11 cellular contexts compared by ENCODE assay signal in the genomic region with DNA sequence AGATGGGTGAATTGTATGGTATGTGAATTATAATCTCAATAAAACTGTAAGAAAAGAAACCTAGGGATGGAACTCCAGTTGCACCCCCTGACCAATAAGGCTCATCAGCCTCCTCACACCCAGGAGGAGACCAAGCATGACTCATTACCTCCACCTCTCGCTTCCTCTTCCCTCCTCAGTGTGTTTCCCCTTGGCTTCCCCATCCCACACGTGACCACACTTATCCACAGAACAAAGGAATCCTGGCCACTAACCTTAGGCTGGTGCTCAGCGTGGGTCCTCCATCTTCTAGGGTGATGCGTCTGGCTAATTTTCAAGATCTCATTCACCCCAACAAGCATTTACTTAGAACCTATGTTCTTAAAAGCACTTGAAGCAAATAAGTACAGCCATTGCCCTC. TPM values are rescaled to one million over a fixed set of nuclear protein-coding genes. Genes with fewer than 3 reads are reported as not detected.
A peak's percentile ranks its signal among the peaks of the same experiment; 100 is the strongest.
DNase-seq lines count a peak whose midpoint lies in the region; TF ChIP-seq lines count a peak whose summit lies in the region.
"Had no signal": no experiment of that assay in that cellular context is flagged by ENCODE, and none has a peak within 500 bp of the region (broad histone marks: within the 10 kb centered on the region; RNA-seq: fewer than 3 reads in every experiment).

No MANE protein-coding gene starts in this region.

- peaks cover 13% of the 10 kb centered on the region for H3K4me1 Mint-ChIP-seq in CD14-positive monocyte
- H3K4me1 Mint-ChIP-seq: immature natural killer cell had no signal

- H3K36me3 Mint-ChIP-seq in CD14-positive monocyte: no peaks in the 10 kb centered on the region
- H3K36me3 Mint-ChIP-seq: immature natural killer cell had no signal

- peak overlapping the region in 4 of 7 donors; percentile 13 to 38 (median 28) for H3K27ac Mint-ChIP-seq in CD14-positive monocyte
- H3K27ac Mint-ChIP-seq: immature natural killer cell had no signal

- H3K27me3 ChIP-seq in sigmoid colon: no peaks in the 10 kb centered on the region
- H3K27me3 ChIP-seq in thyroid gland: no peaks in the 10 kb centered on the region
- H3K27me3 ChIP-seq: Peyer's patch had no signal

- no peak for TF ChIP-seq POLR2A in sigmoid colon (IDR thresholded peaks at IDR 0.05)
- TF ChIP-seq POLR2A in thyroid gland (IDR thresholded peaks at IDR 0.05): no peak

- H3K9me3 Mint-ChIP-seq in CD14-positive monocyte: peaks cover 0 to 2% (median 0%) of the 10 kb centered on the region in 7 donors
- H3K9me3 Mint-ChIP-seq: immature natural killer cell had no signal

- H3K27ac ChIP-seq in sigmoid colon: no peak overlapping the region
- no peak overlapping the region for H3K27ac ChIP-seq in thyroid gland
- H3K27ac ChIP-seq: C4-2B, Peyer's patch had no signal

- H3K4me3 Mint-ChIP-seq in CD14-positive monocyte: no peak overlapping the region
- H3K4me3 Mint-ChIP-seq: immature natural killer cell had no signal

- WGBS in sigmoid colon, 2 donors: 63 to 82% methylated on average over 4 of the region's 4 CpGs
- 58 to 62% methylated on average over 4 of the region's 4 CpGs for WGBS in thyroid gland, 2 donors

- peaks cover 0 to 2% (median 0%) of the 10 kb centered on the region in 4 donors for H3K9me3 ChIP-seq in sigmoid colon
- no peaks in the 10 kb centered on the region for H3K9me3 ChIP-seq in thyroid gland
- H3K9me3 ChIP-seq: Peyer's patch had no signal

- H3K27me3 Mint-ChIP-seq in CD14-positive monocyte (ENCODE audit: low read depth in 3 of 3): peaks cover 5 to 8% (median 7%) of the 10 kb centered on the region in 3 donors

- DNase-seq in CD14-positive monocyte (ENCODE audit: low spot score) (peak; percentile 86), KBM-7 (peak; percentile 49), activated T-cell treated with anti-CD3 and anti-CD28 coated beads for 4 hours (peak; percentile 23), sigmoid colon (peak; percentile 12), activated gamma-delta T cell treated with Interleukin-2 at 50 U/mL for 16 hours (no peak), thyroid gland (no peak), SHP77 treated with DMSO at 0.1 percent for 48 hours (lab: John Stamatoyannopoulos, UW) (no peak), NCI-H226 (no peak)
- DNase-seq: immature natural killer cell had no signal

- H3K36me3 ChIP-seq in sigmoid colon (no peaks in the 10 kb centered on the region), thyroid gland (no peaks in the 10 kb centered on the region)
- H3K36me3 ChIP-seq: Peyer's patch had no signal

- H3K4me3 ChIP-seq in sigmoid colon (no peak overlapping the region), thyroid gland (replicated peaks in 1 of 3) (no peak overlapping the region)
- H3K4me3 ChIP-seq: Peyer's patch had no signal

- intact Hi-C loops in CD14-positive monocyte (cut with micrococcal nuclease): loop anchor here in 1 of 2 donors (5.0 kb wide), 1 partner anchor 36 kb away; a partner anchor contains a TSS
- intact Hi-C loops in sigmoid colon (cut with DNase I): no loop called here
- intact Hi-C loops in thyroid gland (cut with DNase I): no loop called here

- in situ Hi-C loops in KBM-7 (cut with MboI; ENCODE audit: low pct_unique_long_range_greater_than_20kb, low sequenced_read_pairs): no loop called here

- TF ChIP-seq EP300 in sigmoid colon (IDR thresholded peaks at IDR 0.05): no peak

- H3K4me1 ChIP-seq in sigmoid colon (no peaks in the 10 kb centered on the region), thyroid gland (no peaks in the 10 kb centered on the region)
- H3K4me1 ChIP-seq: Peyer's patch had no signal

- TF ChIP-seq CTCF in CD14-positive monocyte (IDR thresholded peaks at IDR 0.05) (no peak), sigmoid colon (IDR thresholded peaks at IDR 0.05) (no peak), thyroid gland (IDR thresholded peaks at IDR 0.05) (no peak)

RNA-seq across cellular contexts. Expression of a gene that starts 36.2 kb away (rescaled TPM):
- polyA plus RNA-seq in CD14-positive monocyte (1 to 10 TPM; 1.4 to 3.8 TPM), sigmoid colon (10 to 100 TPM in 1 of 3 donors, 1 to 10 TPM in 2; 7.2 to 20.8 (median 9.0) TPM)
- total RNA-seq in sigmoid colon (10 to 100 TPM in 3 of 4 donors, 1 to 10 TPM in 1; 9.2 to 28.5 (median 14.1) TPM), thyroid gland (10 to 100 TPM in 1 of 4 donors, 1 to 10 TPM in 3; 4.1 to 21.7 (median 6.2) TPM)

Comparison
In these comparisons a context has a peak if more than half of its experiments do, and no peak if none do; other contexts are left out.
1. DNase-seq: peak in CD14-positive monocyte (single experiment), KBM-7 (single experiment), activated T-cell treated with anti-CD3 and anti-CD28 coated beads for 4 hours (single experiment) and sigmoid colon (single experiment); none in activated gamma-delta T cell treated with Interleukin-2 at 50 U/mL for 16 hours (single experiment), thyroid gland (0 of 2), SHP77 treated with DMSO at 0.1 percent for 48 hours (single experiment) and NCI-H226 (single experiment).